8 cellular contexts compared by ENCODE assay signal in the genomic region with DNA sequence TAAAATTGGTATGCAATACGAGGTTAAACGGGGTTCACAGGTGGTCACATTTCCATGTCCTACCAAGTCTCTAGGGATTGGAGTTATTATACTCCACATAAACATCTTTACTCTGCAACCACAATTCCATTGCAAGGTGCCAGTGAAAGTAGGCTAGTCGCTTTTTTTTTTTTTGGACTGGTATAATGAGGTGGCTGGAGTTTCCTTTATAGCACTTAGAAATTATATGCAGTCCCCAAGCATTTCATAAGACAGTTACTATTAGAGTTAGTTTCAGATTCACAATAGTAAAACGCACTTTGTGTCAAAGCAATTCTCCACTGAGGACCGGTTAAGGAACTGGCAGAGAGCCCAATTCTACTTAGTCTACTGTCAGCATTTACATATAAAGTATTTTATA. TPM values are rescaled to one million over a fixed set of nuclear protein-coding genes. Genes with fewer than 3 reads are reported as not detected.
DNase-seq lines count a peak whose midpoint lies in the region; ATAC-seq and TF ChIP-seq lines count a peak whose summit lies in the region.

No MANE protein-coding gene starts in this region.

- H3K27ac Mint-ChIP-seq in stimulated activated naive CD8-positive, alpha-beta T cell treated with anti-CD3 and anti-CD28 coated beads, Interleukin-15, Interleukin-2, amounts not matched to agents 100 ng/mL and 50 ng/mL, for 24 hours, result no peak overlapping the region
- no peak overlapping the region for H3K27ac Mint-ChIP-seq in activated naive CD4-positive, alpha-beta T cell treated with anti-CD3 and anti-CD28 coated beads, Interleukin-2, amount 50 U/mL, for 72 hours

- peak overlapping the region; percentile 95 for H3K4me3 Mint-ChIP-seq in stimulated activated naive CD8-positive, alpha-beta T cell treated with anti-CD3 and anti-CD28 coated beads, Interleukin-15, Interleukin-2, amounts not matched to agents 100 ng/mL and 50 ng/mL, for 24 hours

- POLR2A ChIA-PET in OCI-LY7 (lab: Charles Lee), result interaction anchor here (0.8 to 2.5 kb wide), 6 partner anchors 48 to 147 kb away, joined by 3 to 21 read pairs (median 6); no protein-coding TSS in a partner anchor

- no peaks in the 10 kb centered on the region for H3K27me3 ChIP-seq in heart right ventricle
- H3K27me3 ChIP-seq in BE2C, result peaks cover 68% of the 10 kb centered on the region

- H3K4me3 ChIP-seq in OCI-LY7 (ENCODE audit: low read depth, low read length, poor library complexity, severe bottlenecking) (peak overlapping the region; percentile 73), heart right ventricle (peak overlapping the region; percentile 54 to 83 (median 70)), BE2C (ENCODE audit: low read depth, low read length) (no peak overlapping the region)

- H3K9me2 ChIP-seq in OCI-LY7 (ENCODE audit: insufficient read depth, low read length), result no peaks in the 10 kb centered on the region

- no peaks in the 10 kb centered on the region for H3K9me3 Mint-ChIP-seq in stimulated activated naive CD8-positive, alpha-beta T cell treated with anti-CD3 and anti-CD28 coated beads, Interleukin-15, Interleukin-2, amounts not matched to agents 100 ng/mL and 50 ng/mL, for 24 hours
- no peaks in the 10 kb centered on the region for H3K9me3 Mint-ChIP-seq in activated naive CD4-positive, alpha-beta T cell treated with anti-CD3 and anti-CD28 coated beads, Interleukin-2, amount 50 U/mL, for 72 hours

- H3K9me3 ChIP-seq in OCI-LY7 (ENCODE audit: low read length) (no peaks in the 10 kb centered on the region), heart right ventricle (no peaks in the 10 kb centered on the region), BE2C (no peaks in the 10 kb centered on the region)

- WGBS in heart right ventricle, 2 donors, result 8% methylated on average over 5 of the region's 5 CpGs

- peak overlapping the region; percentile 83; the same call in 1 of the 2 replicates for H2AFZ ChIP-seq in OCI-LY7 (ENCODE audit: low read length)

- intact Hi-C loops in OCI-LY7 (cut with micrococcal nuclease; ENCODE audit: unreplicated experiment), result loop anchor here (1.0 to 5.0 kb wide), 4 partner anchors 52 to 1526 kb away; a partner anchor contains a TSS
- intact Hi-C loops in heart right ventricle (cut with DNase I), result loop anchor here in 8 of 10 donors (2.0 to 10.0 kb wide), 12 partner anchors 44 to 1383 kb away; no protein-coding TSS in a partner anchor

- no peaks in the 10 kb centered on the region for H3K36me3 Mint-ChIP-seq in stimulated activated naive CD8-positive, alpha-beta T cell treated with anti-CD3 and anti-CD28 coated beads, Interleukin-15, Interleukin-2, amounts not matched to agents 100 ng/mL and 50 ng/mL, for 24 hours (ENCODE audit: low read depth)
- H3K36me3 Mint-ChIP-seq in activated naive CD4-positive, alpha-beta T cell treated with anti-CD3 and anti-CD28 coated beads, Interleukin-2, amount 50 U/mL, for 72 hours, result peaks cover 0 to 7% of the 10 kb centered on the region in 2 donors

- H3K79me2 ChIP-seq in OCI-LY7 (ENCODE audit: insufficient read depth, low read depth, low read length), result peaks cover 46% of the 10 kb centered on the region; the same call in 1 of the 2 replicates

- no TSS peak for BruUV-seq in OCI-LY7 (replicated peaks; lab: Mats Ljungman, UMichigan)

- no peaks in the 10 kb centered on the region; the same call in 1 of the 2 replicates for H4K20me1 ChIP-seq in OCI-LY7 (ENCODE audit: insufficient read depth, low read length)

- DNase-seq in OCI-LY7 (ENCODE audit: low spot score) (peak; percentile 29), heart right ventricle (peak in 1 of 2 donors; percentile 46), NCI-H2196 (lab: John Stamatoyannopoulos, UW; ENCODE audit: unreplicated experiment) (no peak), BE2C (no peak)
- DNase-seq in activated naive CD4-positive, alpha-beta T cell treated with anti-CD3 and anti-CD28 coated beads, Interleukin-2, amount 50 U/mL, for 72 hours (ENCODE audit: low spot score in 2 of 2), result no peak

- H3K27ac ChIP-seq in OCI-LY7 (ENCODE audit: low read depth, low read length, poor library complexity, severe bottlenecking), result peak overlapping the region; percentile 2
- peak overlapping the region; percentile 71 to 95 (median 91) for H3K27ac ChIP-seq in heart right ventricle

- H3K36me3 ChIP-seq in OCI-LY7 (ENCODE audit: insufficient read depth, low read length) (no peaks in the 10 kb centered on the region), heart right ventricle (no peaks in the 10 kb centered on the region), BE2C (no peaks in the 10 kb centered on the region)

- H3K4me1 ChIP-seq in OCI-LY7 (ENCODE audit: insufficient read depth, low read length, poor library complexity, severe bottlenecking) (peaks cover 55% of the 10 kb centered on the region), heart right ventricle (peaks cover 4 to 59% (median 39%) of the 10 kb centered on the region in 9 donors), BE2C (no peaks in the 10 kb centered on the region)

- ATAC-seq in GM21786 (IDR thresholded peaks at IDR 0.05; ENCODE audit: unreplicated experiment) (peak; percentile 30), heart right ventricle (peak in 3 of 8 donors; percentile 11 to 19 (median 13)), GM18907 (IDR thresholded peaks at IDR 0.05; ENCODE audit: unreplicated experiment) (no peak)
- no peak for ATAC-seq in activated naive CD4-positive, alpha-beta T cell treated with anti-CD3 and anti-CD28 coated beads, Interleukin-2, amount 50 U/mL, for 72 hours

- CTCF ChIA-PET in OCI-LY7 (lab: Charles Lee; ENCODE audit: unreplicated experiment), result no interaction called here

- H3K27me3 Mint-ChIP-seq in stimulated activated naive CD8-positive, alpha-beta T cell treated with anti-CD3 and anti-CD28 coated beads, Interleukin-15, Interleukin-2, amounts not matched to agents 100 ng/mL and 50 ng/mL, for 24 hours, result peaks cover 73% of the 10 kb centered on the region

- no peak for TF ChIP-seq CTCF in OCI-LY7 (conservative IDR thresholded peaks at IDR 0.05; ENCODE audit: low read length)
- no peak for TF ChIP-seq CTCF in heart right ventricle (IDR thresholded peaks at IDR 0.05)
- TF ChIP-seq CTCF in BE2C (IDR thresholded peaks at IDR 0.05; ENCODE audit: low read depth, low read length), result no peak

- H3K4me1 Mint-ChIP-seq in stimulated activated naive CD8-positive, alpha-beta T cell treated with anti-CD3 and anti-CD28 coated beads, Interleukin-15, Interleukin-2, amounts not matched to agents 100 ng/mL and 50 ng/mL, for 24 hours (ENCODE audit: low read depth), result peaks cover 31% of the 10 kb centered on the region

- peak overlapping the region; percentile 88 for H3K4me2 ChIP-seq in OCI-LY7 (ENCODE audit: low read length)

RNA-seq across cellular contexts. Expression of a gene that starts 1.4 kb away (rescaled TPM):
- total RNA-seq in OCI-LY7 (2014; rRNA removed; shearing (Covaris generic)), result 5.5 and 9.5 TPM in 2 replicates
- total RNA-seq in OCI-LY7 (2022) (57.6 and 58.7 TPM in 2 replicates), heart right ventricle (10 to 100 TPM; 38.8 to 88.7 (median 70.0) TPM)
- 10 to 100 TPM; 11.2 to 25.6 TPM for polyA plus RNA-seq in heart right ventricle
- not detected for polyA plus RNA-seq in BE2C (2012; ENCODE audit: insufficient read depth, insufficient read length, low read depth)
- total RNA-seq in activated naive CD4-positive, alpha-beta T cell treated with anti-CD3 and anti-CD28 coated beads, Interleukin-2, amount 50 U/mL, for 72 hours, result under 1 TPM; 0.09 to 0.27 TPM

Comparison
In these comparisons a context has a peak if more than half of its experiments do, and no peak if none do; other contexts are left out.
1. RNA of a gene that starts 1.4 kb away (total RNA-seq): 38.8 to 88.7 TPM in heart right ventricle and 5.5 to 58.7 TPM in OCI-LY7; 0.09 to 0.27 TPM in activated naive CD4-positive, alpha-beta T cell treated with anti-CD3 and anti-CD28 coated beads, Interleukin-2, amount 50 U/mL, for 72 hours; every median in the first group is over 4 times any median in the second.